ENCODE assay signal across 1 cellular context in the genomic region with DNA sequence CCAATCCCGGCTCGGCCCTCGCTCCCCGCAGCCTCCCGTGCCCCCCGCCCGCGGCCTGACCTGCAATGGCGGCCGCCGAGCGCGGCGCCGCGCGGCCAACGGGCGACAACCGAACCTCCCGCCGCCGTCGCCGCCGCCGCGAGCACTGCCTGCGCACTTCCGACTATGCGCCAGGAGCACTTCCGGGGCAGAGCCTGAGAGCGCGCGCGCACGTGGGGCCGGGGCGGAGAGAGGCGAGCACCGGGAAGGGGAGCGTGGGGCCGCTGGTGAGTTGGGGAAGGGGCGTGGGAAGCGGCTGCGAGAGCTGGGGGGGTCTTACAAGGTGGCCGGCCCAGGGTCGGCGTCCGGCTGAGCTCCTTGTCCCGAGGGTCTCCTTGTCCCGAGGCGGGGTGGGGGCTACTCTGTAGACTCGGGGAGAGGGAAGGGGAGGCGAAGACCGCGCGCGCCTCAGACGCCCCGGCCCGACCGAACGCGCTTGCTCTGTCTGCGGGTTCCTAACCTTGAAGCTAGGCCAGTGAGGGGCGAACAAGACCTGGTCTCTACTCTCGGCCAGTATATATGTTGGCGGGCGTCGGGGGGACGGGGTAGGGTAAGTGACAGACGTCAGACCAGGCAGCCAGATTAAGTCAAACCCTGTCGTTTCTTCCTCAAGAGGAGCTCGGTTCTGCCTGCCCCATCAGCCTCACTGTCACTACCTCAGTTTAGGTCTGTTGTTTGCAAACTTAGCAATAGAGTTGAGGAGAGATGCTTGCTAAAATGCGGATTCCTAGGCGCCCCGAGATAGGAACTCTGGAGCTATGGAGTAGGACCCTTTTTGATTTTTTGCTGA.
TF ChIP-seq lines count a peak whose summit lies in the region.

A gene with protein sequence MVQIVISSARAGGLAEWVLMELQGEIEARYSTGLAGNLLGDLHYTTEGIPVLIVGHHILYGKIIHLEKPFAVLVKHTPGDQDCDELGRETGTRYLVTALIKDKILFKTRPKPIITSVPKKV (minus strand): TSS at position 165 of the 829 bp plus-strand sequence. CDS start 11,130 bp downstream, outside the sequence.
A gene (plus strand): TSS at position 226 of the 829 bp plus-strand sequence. CDS start 811 bp downstream, outside the sequence.

TF ChIP-seq in HepG2, 621 proteins besides CTCF, POLR2A, EP300 and RAD21 (continued from another document and continues in another):
- TF ChIP-seq, protein P1, sequence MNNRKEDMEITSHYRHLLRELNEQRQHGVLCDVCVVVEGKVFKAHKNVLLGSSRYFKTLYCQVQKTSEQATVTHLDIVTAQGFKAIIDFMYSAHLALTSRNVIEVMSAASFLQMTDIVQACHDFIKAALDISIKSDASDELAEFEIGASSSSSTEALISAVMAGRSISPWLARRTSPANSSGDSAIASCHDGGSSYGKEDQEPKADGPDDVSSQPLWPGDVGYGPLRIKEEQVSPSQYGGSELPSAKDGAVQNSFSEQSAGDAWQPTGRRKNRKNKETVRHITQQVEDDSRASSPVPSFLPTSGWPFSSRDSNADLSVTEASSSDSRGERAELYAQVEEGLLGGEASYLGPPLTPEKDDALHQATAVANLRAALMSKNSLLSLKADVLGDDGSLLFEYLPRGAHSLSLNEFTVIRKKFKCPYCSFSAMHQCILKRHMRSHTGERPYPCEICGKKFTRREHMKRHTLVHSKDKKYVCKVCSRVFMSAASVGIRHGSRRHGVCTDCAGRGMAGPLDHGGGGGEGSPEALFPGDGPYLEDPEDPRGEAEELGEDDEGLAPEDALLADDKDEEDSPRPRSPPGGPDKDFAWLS (CRISPR knock-in tag; IDR thresholded peaks at IDR 0.05; ENCODE audit: borderline replicate concordance): no peak
- TF ChIP-seq, protein P2, sequence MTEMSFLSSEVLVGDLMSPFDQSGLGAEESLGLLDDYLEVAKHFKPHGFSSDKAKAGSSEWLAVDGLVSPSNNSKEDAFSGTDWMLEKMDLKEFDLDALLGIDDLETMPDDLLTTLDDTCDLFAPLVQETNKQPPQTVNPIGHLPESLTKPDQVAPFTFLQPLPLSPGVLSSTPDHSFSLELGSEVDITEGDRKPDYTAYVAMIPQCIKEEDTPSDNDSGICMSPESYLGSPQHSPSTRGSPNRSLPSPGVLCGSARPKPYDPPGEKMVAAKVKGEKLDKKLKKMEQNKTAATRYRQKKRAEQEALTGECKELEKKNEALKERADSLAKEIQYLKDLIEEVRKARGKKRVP (CRISPR knock-in tag; IDR thresholded peaks at IDR 0.05): peak in 1 of 2 experiments; percentile 25; a peak in 2 of 4 replicates
- TF ChIP-seq ZNF460 (CRISPR knock-in tag; IDR thresholded peaks at IDR 0.05; ENCODE audit: borderline replicate concordance): no peak
- TF ChIP-seq SALL1 (CRISPR knock-in tag; IDR thresholded peaks at IDR 0.05): peak; percentile 74
- TF ChIP-seq EZH2 (conservative IDR thresholded peaks at IDR 0.05; ENCODE audit: low read depth, low read length): no peak
- peak; percentile 96 for TF ChIP-seq GABPA (IDR thresholded peaks at IDR 0.05; ENCODE audit: low read depth, low read length)
- TF ChIP-seq GABPA (CRISPR knock-in tag; IDR thresholded peaks at IDR 0.05; ENCODE audit: low read depth): peak; percentile 90
- no peak for TF ChIP-seq ZNF143 (CRISPR knock-in tag; IDR thresholded peaks at IDR 0.05)
- no peak for TF ChIP-seq NR3C1 (CRISPR knock-in tag; IDR thresholded peaks at IDR 0.05)
- no peak for TF ChIP-seq NBN (conservative IDR thresholded peaks at IDR 0.05)
- TF ChIP-seq ZNF530 (CRISPR knock-in tag; IDR thresholded peaks at IDR 0.05; ENCODE audit: low read depth): 0 out of 2 replicates have a peak, but pooled peaks have one; percentile 21
- TF ChIP-seq, protein P3, sequence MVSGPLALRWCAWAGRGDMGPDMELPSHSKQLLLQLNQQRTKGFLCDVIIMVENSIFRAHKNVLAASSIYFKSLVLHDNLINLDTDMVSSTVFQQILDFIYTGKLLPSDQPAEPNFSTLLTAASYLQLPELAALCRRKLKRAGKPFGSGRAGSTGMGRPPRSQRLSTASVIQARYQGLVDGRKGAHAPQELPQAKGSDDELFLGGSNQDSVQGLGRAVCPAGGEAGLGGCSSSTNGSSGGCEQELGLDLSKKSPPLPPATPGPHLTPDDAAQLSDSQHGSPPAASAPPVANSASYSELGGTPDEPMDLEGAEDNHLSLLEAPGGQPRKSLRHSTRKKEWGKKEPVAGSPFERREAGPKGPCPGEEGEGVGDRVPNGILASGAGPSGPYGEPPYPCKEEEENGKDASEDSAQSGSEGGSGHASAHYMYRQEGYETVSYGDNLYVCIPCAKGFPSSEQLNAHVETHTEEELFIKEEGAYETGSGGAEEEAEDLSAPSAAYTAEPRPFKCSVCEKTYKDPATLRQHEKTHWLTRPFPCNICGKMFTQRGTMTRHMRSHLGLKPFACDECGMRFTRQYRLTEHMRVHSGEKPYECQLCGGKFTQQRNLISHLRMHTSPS (CRISPR knock-in tag; IDR thresholded peaks at IDR 0.05; ENCODE audit: low read depth): 0 out of 2 replicates have a peak, but pooled peaks have one; percentile 58
- no peak for TF ChIP-seq NR2F1 (CRISPR knock-in tag; IDR thresholded peaks at IDR 0.05)
- TF ChIP-seq SKI (IDR thresholded peaks at IDR 0.05; ENCODE audit: partially characterized antibody): peak; percentile 66
- TF ChIP-seq NR2F6 (IDR thresholded peaks at IDR 0.05): no peak
- peak; percentile 6; the same call in 1 of the 2 replicates for TF ChIP-seq NR2F6 (CRISPR knock-in tag; IDR thresholded peaks at IDR 0.05)
- TF ChIP-seq IRF2 (CRISPR knock-in tag; IDR thresholded peaks at IDR 0.05): 0 out of 2 replicates have a peak, but pooled peaks have one; percentile 21
- TF ChIP-seq ARID2 (CRISPR knock-in tag; IDR thresholded peaks at IDR 0.05; ENCODE audit: borderline replicate concordance): 0 out of 2 replicates have a peak, but pooled peaks have one; percentile 14
- no peak; the same call in 1 of the 2 replicates for TF ChIP-seq ZNF33B (CRISPR knock-in tag; IDR thresholded peaks at IDR 0.05)
- TF ChIP-seq ZNF253 (CRISPR knock-in tag; IDR thresholded peaks at IDR 0.05; ENCODE audit: borderline replicate concordance): no peak
- TF ChIP-seq ZBTB1 (CRISPR knock-in tag; IDR thresholded peaks at IDR 0.05; ENCODE audit: borderline replicate concordance): no peak
- peak; percentile 61; the same call in 1 of the 2 replicates for TF ChIP-seq BORCS8-MEF2B (CRISPR knock-in tag; IDR thresholded peaks at IDR 0.05)
- TF ChIP-seq ZNF296 (CRISPR knock-in tag; conservative IDR thresholded peaks at IDR 0.05): no peak; the same call in 1 of the 2 replicates
- TF ChIP-seq CHD4 (IDR thresholded peaks at IDR 0.05; ENCODE audit: borderline replicate concordance, low read length): no peak
- peak; percentile 52; the same call in 1 of the 2 replicates for TF ChIP-seq GPN1 (CRISPR knock-in tag; IDR thresholded peaks at IDR 0.05; ENCODE audit: borderline replicate concordance)
- TF ChIP-seq, protein P4, sequence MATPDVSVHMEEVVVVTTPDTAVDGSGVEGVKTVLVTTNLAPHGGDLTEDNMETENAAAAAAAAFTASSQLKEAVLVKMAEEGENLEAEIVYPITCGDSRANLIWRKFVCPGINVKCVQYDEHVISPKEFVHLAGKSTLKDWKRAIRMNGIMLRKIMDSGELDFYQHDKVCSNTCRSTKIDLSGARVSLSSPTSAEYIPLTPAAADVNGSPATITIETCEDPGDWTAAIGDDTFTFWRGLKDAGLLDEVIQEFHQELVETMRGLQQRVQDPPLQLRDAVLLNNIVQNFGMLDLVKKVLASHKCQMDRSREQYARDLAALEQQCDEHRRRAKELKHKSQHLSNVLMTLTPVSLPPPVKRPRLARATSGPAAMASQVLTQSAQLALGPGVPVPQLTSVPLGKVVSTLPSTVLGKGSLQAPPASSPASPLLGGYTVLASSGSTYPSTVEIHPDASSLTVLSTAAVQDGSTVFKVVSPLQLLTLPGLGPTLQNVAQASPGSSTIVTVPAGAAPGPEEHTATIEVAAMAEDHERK (CRISPR knock-in tag; IDR thresholded peaks at IDR 0.05; ENCODE audit: low read depth): peak; percentile 24; the same call in 1 of the 2 replicates
- TF ChIP-seq JDP2 (CRISPR knock-in tag; IDR thresholded peaks at IDR 0.05; ENCODE audit: borderline replicate concordance): peak; percentile 44; the same call in 1 of the 2 replicates
- no peak; the same call in none of the 2 replicates for TF ChIP-seq ZNF225 (CRISPR knock-in tag; IDR thresholded peaks at IDR 0.05)
- TF ChIP-seq, protein P5, sequence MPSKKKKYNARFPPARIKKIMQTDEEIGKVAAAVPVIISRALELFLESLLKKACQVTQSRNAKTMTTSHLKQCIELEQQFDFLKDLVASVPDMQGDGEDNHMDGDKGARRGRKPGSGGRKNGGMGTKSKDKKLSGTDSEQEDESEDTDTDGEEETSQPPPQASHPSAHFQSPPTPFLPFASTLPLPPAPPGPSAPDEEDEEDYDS (CRISPR knock-in tag; IDR thresholded peaks at IDR 0.05): peak; percentile 47; the same call in 1 of the 2 replicates
- peak; percentile 29; the same call in 1 of the 2 replicates for TF ChIP-seq MEIS2 (CRISPR knock-in tag; IDR thresholded peaks at IDR 0.05)
- TF ChIP-seq, protein P6, sequence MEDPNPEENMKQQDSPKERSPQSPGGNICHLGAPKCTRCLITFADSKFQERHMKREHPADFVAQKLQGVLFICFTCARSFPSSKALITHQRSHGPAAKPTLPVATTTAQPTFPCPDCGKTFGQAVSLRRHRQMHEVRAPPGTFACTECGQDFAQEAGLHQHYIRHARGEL (CRISPR knock-in tag; IDR thresholded peaks at IDR 0.05): no peak
- peak; percentile 47; the same call in 1 of the 2 replicates for TF ChIP-seq ZFP82 (CRISPR knock-in tag; IDR thresholded peaks at IDR 0.05; ENCODE audit: borderline replicate concordance)
- TF ChIP-seq, protein P7, sequence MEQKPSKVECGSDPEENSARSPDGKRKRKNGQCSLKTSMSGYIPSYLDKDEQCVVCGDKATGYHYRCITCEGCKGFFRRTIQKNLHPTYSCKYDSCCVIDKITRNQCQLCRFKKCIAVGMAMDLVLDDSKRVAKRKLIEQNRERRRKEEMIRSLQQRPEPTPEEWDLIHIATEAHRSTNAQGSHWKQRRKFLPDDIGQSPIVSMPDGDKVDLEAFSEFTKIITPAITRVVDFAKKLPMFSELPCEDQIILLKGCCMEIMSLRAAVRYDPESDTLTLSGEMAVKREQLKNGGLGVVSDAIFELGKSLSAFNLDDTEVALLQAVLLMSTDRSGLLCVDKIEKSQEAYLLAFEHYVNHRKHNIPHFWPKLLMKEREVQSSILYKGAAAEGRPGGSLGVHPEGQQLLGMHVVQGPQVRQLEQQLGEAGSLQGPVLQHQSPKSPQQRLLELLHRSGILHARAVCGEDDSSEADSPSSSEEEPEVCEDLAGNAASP (CRISPR knock-in tag; IDR thresholded peaks at IDR 0.05; ENCODE audit: borderline replicate concordance): no peak
- TF ChIP-seq ZFP37 (CRISPR knock-in tag; IDR thresholded peaks at IDR 0.05; ENCODE audit: borderline replicate concordance): peak; percentile 44; the same call in 1 of the 2 replicates
- peak; percentile 93 for TF ChIP-seq GABPB1 (CRISPR knock-in tag; IDR thresholded peaks at IDR 0.05)
- TF ChIP-seq, protein P8, sequence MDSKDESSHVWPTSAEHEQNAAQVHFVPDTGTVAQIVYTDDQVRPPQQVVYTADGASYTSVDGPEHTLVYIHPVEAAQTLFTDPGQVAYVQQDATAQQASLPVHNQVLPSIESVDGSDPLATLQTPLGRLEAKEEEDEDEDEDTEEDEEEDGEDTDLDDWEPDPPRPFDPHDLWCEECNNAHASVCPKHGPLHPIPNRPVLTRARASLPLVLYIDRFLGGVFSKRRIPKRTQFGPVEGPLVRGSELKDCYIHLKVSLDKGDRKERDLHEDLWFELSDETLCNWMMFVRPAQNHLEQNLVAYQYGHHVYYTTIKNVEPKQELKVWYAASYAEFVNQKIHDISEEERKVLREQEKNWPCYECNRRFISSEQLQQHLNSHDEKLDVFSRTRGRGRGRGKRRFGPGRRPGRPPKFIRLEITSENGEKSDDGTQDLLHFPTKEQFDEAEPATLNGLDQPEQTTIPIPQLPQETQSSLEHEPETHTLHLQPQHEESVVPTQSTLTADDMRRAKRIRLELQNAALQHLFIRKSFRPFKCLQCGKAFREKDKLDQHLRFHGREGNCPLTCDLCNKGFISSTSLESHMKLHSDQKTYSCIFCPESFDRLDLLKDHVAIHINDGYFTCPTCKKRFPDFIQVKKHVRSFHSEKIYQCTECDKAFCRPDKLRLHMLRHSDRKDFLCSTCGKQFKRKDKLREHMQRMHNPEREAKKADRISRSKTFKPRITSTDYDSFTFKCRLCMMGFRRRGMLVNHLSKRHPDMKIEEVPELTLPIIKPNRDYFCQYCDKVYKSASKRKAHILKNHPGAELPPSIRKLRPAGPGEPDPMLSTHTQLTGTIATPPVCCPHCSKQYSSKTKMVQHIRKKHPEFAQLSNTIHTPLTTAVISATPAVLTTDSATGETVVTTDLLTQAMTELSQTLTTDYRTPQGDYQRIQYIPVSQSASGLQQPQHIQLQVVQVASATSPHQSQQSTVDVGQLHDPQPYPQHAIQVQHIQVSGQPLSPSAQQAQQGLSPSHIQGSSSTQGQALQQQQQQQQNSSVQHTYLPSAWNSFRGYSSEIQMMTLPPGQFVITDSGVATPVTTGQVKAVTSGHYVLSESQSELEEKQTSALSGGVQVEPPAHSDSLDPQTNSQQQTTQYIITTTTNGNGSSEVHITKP (CRISPR knock-in tag; IDR thresholded peaks at IDR 0.05; ENCODE audit: low read depth): no peak
- no peak for TF ChIP-seq PCBP1 (IDR thresholded peaks at IDR 0.05; ENCODE audit: borderline replicate concordance, low read depth, low read length)
- TF ChIP-seq, protein P9, sequence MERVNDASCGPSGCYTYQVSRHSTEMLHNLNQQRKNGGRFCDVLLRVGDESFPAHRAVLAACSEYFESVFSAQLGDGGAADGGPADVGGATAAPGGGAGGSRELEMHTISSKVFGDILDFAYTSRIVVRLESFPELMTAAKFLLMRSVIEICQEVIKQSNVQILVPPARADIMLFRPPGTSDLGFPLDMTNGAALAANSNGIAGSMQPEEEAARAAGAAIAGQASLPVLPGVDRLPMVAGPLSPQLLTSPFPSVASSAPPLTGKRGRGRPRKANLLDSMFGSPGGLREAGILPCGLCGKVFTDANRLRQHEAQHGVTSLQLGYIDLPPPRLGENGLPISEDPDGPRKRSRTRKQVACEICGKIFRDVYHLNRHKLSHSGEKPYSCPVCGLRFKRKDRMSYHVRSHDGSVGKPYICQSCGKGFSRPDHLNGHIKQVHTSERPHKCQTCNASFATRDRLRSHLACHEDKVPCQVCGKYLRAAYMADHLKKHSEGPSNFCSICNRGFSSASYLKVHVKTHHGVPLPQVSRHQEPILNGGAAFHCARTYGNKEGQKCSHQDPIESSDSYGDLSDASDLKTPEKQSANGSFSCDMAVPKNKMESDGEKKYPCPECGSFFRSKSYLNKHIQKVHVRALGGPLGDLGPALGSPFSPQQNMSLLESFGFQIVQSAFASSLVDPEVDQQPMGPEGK (CRISPR knock-in tag; IDR thresholded peaks at IDR 0.05): peak; percentile 46; the same call in 1 of the 2 replicates
- peak; percentile 11; the same call in 1 of the 2 replicates for TF ChIP-seq BCL6 (CRISPR knock-in tag; IDR thresholded peaks at IDR 0.05)
- no peak for TF ChIP-seq ZNF720 (CRISPR knock-in tag; IDR thresholded peaks at IDR 0.05)
- 0 out of 2 replicates have a peak, but pooled peaks have one; percentile 63 for TF ChIP-seq ARHGAP35 (CRISPR knock-in tag; IDR thresholded peaks at IDR 0.05; ENCODE audit: borderline replicate concordance)
- no peak for TF ChIP-seq PHB2 (IDR thresholded peaks at IDR 0.05; ENCODE audit: partially characterized antibody)
- TF ChIP-seq PTBP1 (IDR thresholded peaks at IDR 0.05; ENCODE audit: low read depth, low read length, poor library complexity, severe bottlenecking): no peak
- no peak for TF ChIP-seq CBX2 (IDR thresholded peaks at IDR 0.05; ENCODE audit: low read depth, low read length)
- no peak for TF ChIP-seq CBX2 (CRISPR knock-in tag; IDR thresholded peaks at IDR 0.05; ENCODE audit: low read depth)
